2 cellular contexts compared by ENCODE assay signal in genomic region chr10:27865221-27865635, GRCh38.
TF ChIP-seq lines count a peak whose summit lies in the region.

No MANE protein-coding gene starts in this region.

TF ChIP-seq in liver, 16 proteins besides CTCF, POLR2A, EP300 and RAD21 (continued from another document):
- TF ChIP-seq GABPA (IDR thresholded peaks at IDR 0.05 in 1 of 2, conservative IDR thresholded peaks at IDR 0.05 in 1 of 2), result no peak

TF ChIP-seq in HepG2, 621 proteins besides CTCF, POLR2A, EP300 and RAD21 (continued from another document):
- TF ChIP-seq HNF1B (CRISPR knock-in tag; IDR thresholded peaks at IDR 0.05) (no peak), ZNF225 (CRISPR knock-in tag; IDR thresholded peaks at IDR 0.05) (no peak), ZNF12 (CRISPR knock-in tag; IDR thresholded peaks at IDR 0.05) (no peak), IKZF1 (IDR thresholded peaks at IDR 0.05) (no peak), GABPA (IDR thresholded peaks at IDR 0.05; ENCODE audit: low read depth, low read length) (no peak), GABPA (CRISPR knock-in tag; IDR thresholded peaks at IDR 0.05; ENCODE audit: low read depth) (no peak), NKX3-1 (CRISPR knock-in tag; IDR thresholded peaks at IDR 0.05) (no peak), KMT2B (CRISPR knock-in tag; IDR thresholded peaks at IDR 0.05) (no peak), MAFG (CRISPR knock-in tag; IDR thresholded peaks at IDR 0.05) (no peak), HMGXB3 (CRISPR knock-in tag; IDR thresholded peaks at IDR 0.05; ENCODE audit: borderline replicate concordance) (no peak), ZBTB3 (CRISPR knock-in tag; IDR thresholded peaks at IDR 0.05; ENCODE audit: borderline replicate concordance, low read depth) (no peak), SALL2 (CRISPR knock-in tag; IDR thresholded peaks at IDR 0.05) (no peak), NFIC (IDR thresholded peaks at IDR 0.05; ENCODE audit: low read length) (no peak), MAZ (IDR thresholded peaks at IDR 0.05; ENCODE audit: borderline replicate concordance, low read depth, low read length) (no peak), MAZ (CRISPR knock-in tag; IDR thresholded peaks at IDR 0.05; ENCODE audit: low read depth) (no peak)
- TF ChIP-seq, protein P1, sequence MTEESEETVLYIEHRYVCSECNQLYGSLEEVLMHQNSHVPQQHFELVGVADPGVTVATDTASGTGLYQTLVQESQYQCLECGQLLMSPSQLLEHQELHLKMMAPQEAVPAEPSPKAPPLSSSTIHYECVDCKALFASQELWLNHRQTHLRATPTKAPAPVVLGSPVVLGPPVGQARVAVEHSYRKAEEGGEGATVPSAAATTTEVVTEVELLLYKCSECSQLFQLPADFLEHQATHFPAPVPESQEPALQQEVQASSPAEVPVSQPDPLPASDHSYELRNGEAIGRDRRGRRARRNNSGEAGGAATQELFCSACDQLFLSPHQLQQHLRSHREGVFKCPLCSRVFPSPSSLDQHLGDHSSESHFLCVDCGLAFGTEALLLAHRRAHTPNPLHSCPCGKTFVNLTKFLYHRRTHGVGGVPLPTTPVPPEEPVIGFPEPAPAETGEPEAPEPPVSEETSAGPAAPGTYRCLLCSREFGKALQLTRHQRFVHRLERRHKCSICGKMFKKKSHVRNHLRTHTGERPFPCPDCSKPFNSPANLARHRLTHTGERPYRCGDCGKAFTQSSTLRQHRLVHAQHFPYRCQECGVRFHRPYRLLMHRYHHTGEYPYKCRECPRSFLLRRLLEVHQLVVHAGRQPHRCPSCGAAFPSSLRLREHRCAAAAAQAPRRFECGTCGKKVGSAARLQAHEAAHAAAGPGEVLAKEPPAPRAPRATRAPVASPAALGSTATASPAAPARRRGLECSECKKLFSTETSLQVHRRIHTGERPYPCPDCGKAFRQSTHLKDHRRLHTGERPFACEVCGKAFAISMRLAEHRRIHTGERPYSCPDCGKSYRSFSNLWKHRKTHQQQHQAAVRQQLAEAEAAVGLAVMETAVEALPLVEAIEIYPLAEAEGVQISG (CRISPR knock-in tag; IDR thresholded peaks at IDR 0.05), result no peak
- TF ChIP-seq, protein P2, sequence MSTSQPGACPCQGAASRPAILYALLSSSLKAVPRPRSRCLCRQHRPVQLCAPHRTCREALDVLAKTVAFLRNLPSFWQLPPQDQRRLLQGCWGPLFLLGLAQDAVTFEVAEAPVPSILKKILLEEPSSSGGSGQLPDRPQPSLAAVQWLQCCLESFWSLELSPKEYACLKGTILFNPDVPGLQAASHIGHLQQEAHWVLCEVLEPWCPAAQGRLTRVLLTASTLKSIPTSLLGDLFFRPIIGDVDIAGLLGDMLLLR (CRISPR knock-in tag; IDR thresholded peaks at IDR 0.05), result no peak
